ENCODE assay signal across 9 cellular contexts in genomic region chr17:29124135-29124930, GRCh38. TPM values are rescaled to one million over a fixed set of nuclear protein-coding genes. Genes with fewer than 3 reads are reported as not detected.
A peak's percentile ranks its signal among the peaks of the same experiment; 100 is the strongest.
DNase-seq lines count a peak whose midpoint lies in the region; ATAC-seq and TF ChIP-seq lines count a peak whose summit lies in the region.
"Had no signal": no experiment of that assay in that cellular context is flagged by ENCODE, and none has a peak within 500 bp of the region (broad histone marks: within the 10 kb centered on the region; RNA-seq: fewer than 3 reads in every experiment).

No MANE protein-coding gene starts in this region.

- DNase-seq in COLO668 (lab: John Stamatoyannopoulos, UW; ENCODE audit: unreplicated experiment) (peak; percentile 32), NCI-H1694 treated with DMSO at 0.1 percent for 48 hours (lab: John Stamatoyannopoulos, UW) (peak; percentile 77), T1000 (lab: John Stamatoyannopoulos, UW) (peak; percentile 37), endothelial cell (ENCODE audit: low spot score) (peak; percentile 60), midbrain (lab: John Stamatoyannopoulos, UW) (peak; percentile 66), NCI-H187 (lab: John Stamatoyannopoulos, UW) (no peak)

- TF ChIP-seq CTCF in endothelial cell (IDR thresholded peaks at IDR 0.05; ENCODE audit: unreplicated experiment) = peak; percentile 58

- H3K4me3 Mint-ChIP-seq in endothelial cell (ENCODE audit: unreplicated experiment) = no peak overlapping the region
- H3K4me3 Mint-ChIP-seq: T-helper 1 cell treated with Interleukin-12 subunit alpha and Interleukin-12 subunit beta and Interleukin-4 antibody, amounts not matched to agents 30 μg/mL and 1 μg/mL, for 36 hours had no signal

- H3K27ac Mint-ChIP-seq in endothelial cell (ENCODE audit: unreplicated experiment) = no peak overlapping the region

- ATAC-seq in GM21423 (IDR thresholded peaks at IDR 0.05; ENCODE audit: unreplicated experiment) (peak; percentile 46), HG02610 (IDR thresholded peaks at IDR 0.05; ENCODE audit: unreplicated experiment) (no peak)

- H3K27me3 Mint-ChIP-seq in endothelial cell (ENCODE audit: unreplicated experiment) = peaks cover 9% of the 10 kb centered on the region

- H3K4me1 Mint-ChIP-seq in endothelial cell (ENCODE audit: unreplicated experiment) = no peaks in the 10 kb centered on the region

- H3K36me3 Mint-ChIP-seq in endothelial cell (ENCODE audit: low read depth, unreplicated experiment) = peaks cover under 1% of the 10 kb centered on the region

- H3K9me3 Mint-ChIP-seq in endothelial cell (ENCODE audit: unreplicated experiment) = no peaks in the 10 kb centered on the region
- H3K9me3 Mint-ChIP-seq: T-helper 1 cell treated with Interleukin-12 subunit alpha and Interleukin-12 subunit beta and Interleukin-4 antibody, amounts not matched to agents 30 μg/mL and 1 μg/mL, for 36 hours had no signal

RNA-seq across cellular contexts. Expression of gene MYO18A, which starts 55.9 kb away (rescaled TPM):
- 79.9 TPM for total RNA-seq in endothelial cell (ENCODE audit: unreplicated experiment)

Comparison
In these comparisons a context has a peak if more than half of its experiments do, and no peak if none do; other contexts are left out.
1. DNase-seq: peak in COLO668 (single experiment), NCI-H1694 treated with DMSO at 0.1 percent for 48 hours (single experiment), T1000 (single experiment), endothelial cell (single experiment) and midbrain (single experiment); none in NCI-H187 (0 of 2).